ENCODE assay signal across 1 cellular context in genomic region chr6:89895273-89895874, GRCh38.
A peak's percentile ranks its signal among the peaks of the same experiment; 100 is the strongest.
TF ChIP-seq lines count a peak whose summit lies in the region.

No MANE protein-coding gene starts in this region.

TF ChIP-seq in HEK293, 187 proteins besides CTCF, POLR2A, EP300 and RAD21 (continued from another document):
- TF ChIP-seq MEIS1 (CRISPR knock-in tag; IDR thresholded peaks at IDR 0.05; ENCODE audit: borderline replicate concordance) (0 out of 2 replicates have a peak, but pooled peaks have one; percentile 37), REST (tag by site-specific recombination; IDR thresholded peaks at IDR 0.05) (peak; percentile 99), ZNF280D (tag by site-specific recombination; IDR thresholded peaks at IDR 0.05) (no peak), GFI1B (tag by site-specific recombination; IDR thresholded peaks at IDR 0.05) (no peak), ZNF785 (tag by site-specific recombination; IDR thresholded peaks at IDR 0.05) (no peak), OVOL3 (tag by site-specific recombination; IDR thresholded peaks at IDR 0.05) (no peak)
